In genomic region chr3:28050120-28050519, GRCh38 we compare ENCODE assay signal across 18 cellular contexts.
"Had no signal": no experiment of that assay in that cellular context is flagged by ENCODE, and none has a peak within 500 bp of the region (broad histone marks: within the 10 kb centered on the region; RNA-seq: fewer than 3 reads in every experiment).

No MANE protein-coding gene starts in this region.

- FAIRE-seq: colon, small intestine, TTC549 had no signal

- H3K4me1 Mint-ChIP-seq: activated naive CD4-positive, alpha-beta T cell treated with anti-CD3 and anti-CD28 coated beads, Interleukin-2, amount 10 ng/mL, durations not matched to agents 7 days and 5 days; stimulated activated memory B cell treated with anti-CD40 and anti-IgM and Interleukin-4, amounts not matched to agents 10 μg/mL and 1 μg/mL and 100 μg/mL, for 72 hours had no signal

- H3K27me3 Mint-ChIP-seq: activated naive CD4-positive, alpha-beta T cell treated with anti-CD3 and anti-CD28 coated beads, Interleukin-2, amount 10 ng/mL, durations not matched to agents 7 days and 5 days; stimulated activated memory B cell treated with anti-CD40 and anti-IgM and Interleukin-4, amounts not matched to agents 10 μg/mL and 1 μg/mL and 100 μg/mL, for 72 hours had no signal

- DNase-seq: activated CD4-positive, alpha-beta T cell treated with anti-CD3 and anti-CD28 coated beads, Interleukin-2, amount 50 U/mL, for 4 hours; activated effector memory CD4-positive, alpha-beta T cell treated with Interleukin-2 at 50 U/mL for 16 hours; activated naive CD4-positive, alpha-beta T cell treated with anti-CD3 and anti-CD28 coated beads, Interleukin-2, amount 10 ng/mL, durations not matched to agents 7 days and 5 days; activated T-cell treated with anti-CD3 and anti-CD28 coated beads, Interleukin-2, amount 50 U/mL, for 48 hours; dermis blood vessel endothelial cell; effector CD8-positive, alpha-beta T cell; hippocampal formation; left cardiac atrium; left ventricle myocardium superior; ovary; retina; sigmoid colon; T-helper 9 cell had no signal

- H3K36me3 Mint-ChIP-seq: activated naive CD4-positive, alpha-beta T cell treated with anti-CD3 and anti-CD28 coated beads, Interleukin-2, amount 10 ng/mL, durations not matched to agents 7 days and 5 days; stimulated activated memory B cell treated with anti-CD40 and anti-IgM and Interleukin-4, amounts not matched to agents 10 μg/mL and 1 μg/mL and 100 μg/mL, for 72 hours had no signal

- H3K9me3 Mint-ChIP-seq: activated naive CD4-positive, alpha-beta T cell treated with anti-CD3 and anti-CD28 coated beads, Interleukin-2, amount 10 ng/mL, durations not matched to agents 7 days and 5 days; stimulated activated memory B cell treated with anti-CD40 and anti-IgM and Interleukin-4, amounts not matched to agents 10 μg/mL and 1 μg/mL and 100 μg/mL, for 72 hours; T-helper 1 cell treated with Interleukin-12 subunit alpha and Interleukin-12 subunit beta and Interleukin-4 antibody, amounts not matched to agents 30 μg/mL and 1 μg/mL, for 36 hours had no signal

- H3K4me3 Mint-ChIP-seq: activated naive CD4-positive, alpha-beta T cell treated with anti-CD3 and anti-CD28 coated beads, Interleukin-2, amount 10 ng/mL, durations not matched to agents 7 days and 5 days; stimulated activated memory B cell treated with anti-CD40 and anti-IgM and Interleukin-4, amounts not matched to agents 10 μg/mL and 1 μg/mL and 100 μg/mL, for 72 hours; T-helper 1 cell treated with Interleukin-12 subunit alpha and Interleukin-12 subunit beta and Interleukin-4 antibody, amounts not matched to agents 30 μg/mL and 1 μg/mL, for 36 hours had no signal

- ATAC-seq: left cardiac atrium; left ventricle myocardium superior; stimulated activated memory B cell treated with anti-CD40 and anti-IgM and Interleukin-4, amounts not matched to agents 10 μg/mL and 1 μg/mL and 100 μg/mL, for 72 hours had no signal

- H3K27ac Mint-ChIP-seq: activated naive CD4-positive, alpha-beta T cell treated with anti-CD3 and anti-CD28 coated beads, Interleukin-2, amount 10 ng/mL, durations not matched to agents 7 days and 5 days; stimulated activated memory B cell treated with anti-CD40 and anti-IgM and Interleukin-4, amounts not matched to agents 10 μg/mL and 1 μg/mL and 100 μg/mL, for 72 hours; T-helper 1 cell treated with Interleukin-12 subunit alpha and Interleukin-12 subunit beta and Interleukin-4 antibody, amounts not matched to agents 30 μg/mL and 1 μg/mL, for 36 hours had no signal
